Comparison of ENCODE assay signal across 9 cellular contexts in the genomic region with DNA sequence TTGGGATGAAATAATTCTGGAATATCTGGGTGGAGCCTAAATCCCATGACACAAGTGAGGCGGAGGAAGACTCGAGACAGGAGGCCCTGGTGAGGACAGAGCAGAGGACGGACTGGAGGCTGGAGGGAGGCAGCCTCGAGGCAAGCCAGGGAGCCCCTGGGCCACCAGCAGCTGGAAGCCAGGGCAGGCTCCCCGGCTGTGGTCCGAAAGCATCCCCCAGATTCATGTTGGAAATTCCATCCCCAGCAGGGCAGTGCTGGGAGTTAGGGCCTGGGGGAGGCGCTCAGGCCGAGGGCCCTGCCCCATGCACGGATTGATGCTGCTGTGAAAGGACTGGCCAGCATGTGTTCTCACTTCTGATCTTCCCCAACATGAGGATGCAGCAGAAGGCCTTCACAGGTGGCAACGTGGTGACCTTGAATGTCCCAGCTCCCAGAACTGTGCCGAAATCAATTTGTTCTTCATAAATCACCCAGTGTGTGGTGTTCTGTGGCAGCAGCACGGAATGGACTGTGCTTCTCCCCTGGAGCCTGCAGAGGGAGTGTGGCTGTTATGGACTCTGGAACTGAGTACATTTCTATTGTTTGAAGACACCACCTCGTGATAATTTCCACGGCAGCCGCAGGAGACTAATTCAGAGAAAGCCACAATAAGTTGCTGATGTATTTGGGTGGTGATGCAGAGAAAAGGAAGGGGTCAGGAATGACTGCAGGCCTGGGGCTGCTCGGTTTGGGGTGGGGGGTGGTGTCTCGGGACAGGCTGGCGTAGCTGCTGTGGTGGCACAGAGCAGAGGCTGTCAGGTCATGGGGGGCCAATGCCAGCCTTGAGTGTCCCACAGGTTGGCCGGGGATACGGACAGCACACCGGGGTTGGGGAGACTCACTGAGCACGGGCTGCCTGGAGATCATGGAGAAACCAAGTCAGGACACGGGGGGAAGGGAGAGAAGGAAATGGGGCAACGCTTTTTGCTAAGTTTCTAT. TPM values are rescaled to one million over a fixed set of nuclear protein-coding genes. Genes with fewer than 3 reads are reported as not detected.
DNase-seq lines count a peak whose midpoint lies in the region; ATAC-seq and TF ChIP-seq lines count a peak whose summit lies in the region.
"Had no signal": no experiment of that assay in that cellular context is flagged by ENCODE, and none has a peak within 500 bp of the region (broad histone marks: within the 10 kb centered on the region; RNA-seq: fewer than 3 reads in every experiment).

No MANE protein-coding gene starts in this region.

- H3K4me1 ChIP-seq in PC-3 (ENCODE audit: insufficient read depth, low read length) (0 out of 2 replicates have a peak, but pooled peaks cover 7% of the 10 kb centered on the region), suprapubic skin (peaks cover 11% of the 10 kb centered on the region)

- H3K27ac ChIP-seq in PC-3 (ENCODE audit: low read length) (no peak overlapping the region), suprapubic skin (no peak overlapping the region)

- no peak overlapping the region for H3K4me2 ChIP-seq in PC-3 (ENCODE audit: low read length)

- H3K36me3 Mint-ChIP-seq in activated CD4-positive, alpha-beta T cell treated with anti-CD3 and anti-CD28 coated beads, Interleukin-2, amount 10 ng/mL, durations not matched to agents 24 days and 14 days (ENCODE audit: low read depth): peaks cover 45% of the 10 kb centered on the region

- H3K9me3 Mint-ChIP-seq in activated CD4-positive, alpha-beta T cell treated with anti-CD3 and anti-CD28 coated beads, Interleukin-2, amount 10 ng/mL, durations not matched to agents 24 days and 14 days: no peaks in the 10 kb centered on the region

- no peak overlapping the region for H2AFZ ChIP-seq in PC-3 (ENCODE audit: low read length)

- POLR2A ChIA-PET in PC-3 (lab: Charles Lee; ENCODE audit: unreplicated experiment): no interaction called here

- intact Hi-C loops in activated CD4-positive, alpha-beta T cell treated with anti-CD3 and anti-CD28 coated beads, Interleukin-2, amount 10 ng/mL, durations not matched to agents 24 days and 14 days (cut with micrococcal nuclease): no loop called here
- intact Hi-C loops in PC-3 (cut with micrococcal nuclease): no loop called here
- intact Hi-C loops in sciatic nerve (cut with DNase I): loop anchor here (5.0 kb wide), 1 partner anchor 60 kb away; no protein-coding TSS in a partner anchor

- H3K27me3 ChIP-seq in PC-3 (ENCODE audit: low read length) (no peaks in the 10 kb centered on the region), suprapubic skin (no peaks in the 10 kb centered on the region)

- peak; percentile 58 for DNase-seq in activated CD4-positive, alpha-beta T cell treated with anti-CD3 and anti-CD28 coated beads, Interleukin-2, amount 10 ng/mL, durations not matched to agents 24 days and 14 days
- no peak for DNase-seq in activated CD4-positive, alpha-beta T cell treated with anti-CD3 and anti-CD28 coated beads for 1 hour
- DNase-seq in PC-3: peak; percentile 23
- no peak for DNase-seq in epithelial cell of proximal tubule (ENCODE audit: low read depth)
- peak; percentile 55 for DNase-seq in sciatic nerve (ENCODE audit: low spot score)
- DNase-seq in NCI-H2107 treated with DMSO at 0.1 percent for 48 hours (lab: John Stamatoyannopoulos, UW; ENCODE audit: unreplicated experiment): no peak
- no peak for DNase-seq in suprapubic skin (ENCODE audit: low spot score in 2 of 2)
- DNase-seq: KBM-7 had no signal

- TF ChIP-seq CTCF in PC-3 (conservative IDR thresholded peaks at IDR 0.05; ENCODE audit: low read depth, low read length) (peak; percentile 43), epithelial cell of proximal tubule (conservative IDR thresholded peaks at IDR 0.05; ENCODE audit: low read depth, low read length) (peak; percentile 40), suprapubic skin (IDR thresholded peaks at IDR 0.05) (no peak)

- H3K79me2 ChIP-seq in PC-3 (ENCODE audit: low read length): no peaks in the 10 kb centered on the region

- no peaks in the 10 kb centered on the region for H3K27me3 Mint-ChIP-seq in activated CD4-positive, alpha-beta T cell treated with anti-CD3 and anti-CD28 coated beads, Interleukin-2, amount 10 ng/mL, durations not matched to agents 24 days and 14 days

- ATAC-seq in PC-3 (peak; percentile 46), sciatic nerve (peak; percentile 43), HG03196 (IDR thresholded peaks at IDR 0.05; ENCODE audit: unreplicated experiment) (no peak)

- no TSS peak for BruUV-seq in PC-3 (replicated peaks; lab: Mats Ljungman, UMichigan)

- 87% methylated on average over 24 of the region's 24 CpGs for WGBS in suprapubic skin

- peak overlapping the region; percentile 43 for H3K27ac Mint-ChIP-seq in activated CD4-positive, alpha-beta T cell treated with anti-CD3 and anti-CD28 coated beads, Interleukin-2, amount 10 ng/mL, durations not matched to agents 24 days and 14 days

- H4K20me1 ChIP-seq in PC-3 (ENCODE audit: low read length): 0 out of 2 replicates have a peak, but pooled peaks cover 3% of the 10 kb centered on the region

- TF ChIP-seq POLR2A in suprapubic skin (IDR thresholded peaks at IDR 0.05): no peak

- no peak for TF ChIP-seq EP300 in suprapubic skin (IDR thresholded peaks at IDR 0.05)

- no peaks in the 10 kb centered on the region; the same call in 1 of the 2 replicates for H3K36me3 ChIP-seq in PC-3 (ENCODE audit: low read depth, low read length)
- peaks cover 72% of the 10 kb centered on the region for H3K36me3 ChIP-seq in suprapubic skin

- H3K9ac ChIP-seq in PC-3 (ENCODE audit: low read length): no peak overlapping the region

- H3K4me3 Mint-ChIP-seq in activated CD4-positive, alpha-beta T cell treated with anti-CD3 and anti-CD28 coated beads, Interleukin-2, amount 10 ng/mL, durations not matched to agents 24 days and 14 days: no peak overlapping the region

- H3K4me1 Mint-ChIP-seq in activated CD4-positive, alpha-beta T cell treated with anti-CD3 and anti-CD28 coated beads, Interleukin-2, amount 10 ng/mL, durations not matched to agents 24 days and 14 days: peaks cover 4% of the 10 kb centered on the region

- H3K9me2 ChIP-seq in PC-3 (replicated peaks; ENCODE audit: low read length): no peaks in the 10 kb centered on the region

- no peaks in the 10 kb centered on the region for H3F3A ChIP-seq in PC-3 (ENCODE audit: low read length, unreplicated experiment)

- H3K9me3 ChIP-seq in PC-3 (ENCODE audit: low read length) (no peaks in the 10 kb centered on the region), suprapubic skin (no peaks in the 10 kb centered on the region)

- CTCF ChIA-PET in PC-3 (lab: Charles Lee): no interaction called here

- no peak overlapping the region for H3K4me3 ChIP-seq in PC-3 (ENCODE audit: low read length)
- H3K4me3 ChIP-seq in epithelial cell of proximal tubule (ENCODE audit: low read depth, low read length): no peak overlapping the region
- H3K4me3 ChIP-seq in suprapubic skin: no peak overlapping the region

RNA-seq across cellular contexts. Expression of a gene that starts 56.9 kb away (rescaled TPM):
- total RNA-seq in activated CD4-positive, alpha-beta T cell treated with anti-CD3 and anti-CD28 coated beads, Interleukin-2, amount 10 ng/mL, durations not matched to agents 24 days and 14 days: 32.1 and 34.5 TPM in 2 replicates
- 31.5 and 49.5 TPM in 2 replicates for total RNA-seq in PC-3 (2014; rRNA removed)
- 34.6 and 35.2 TPM in 2 replicates for total RNA-seq in epithelial cell of proximal tubule
- total RNA-seq in sciatic nerve: 50.3 TPM
- 100 to 1,000 TPM in 1 of 4 donors, 10 to 100 TPM in 3; 59.7 to 152 (median 71.2) TPM for total RNA-seq in suprapubic skin

Comparison
In these comparisons a context has a peak if more than half of its experiments do, and no peak if none do; other contexts are left out.
1. DNase-seq: peak in activated CD4-positive, alpha-beta T cell treated with anti-CD3 and anti-CD28 coated beads, Interleukin-2, amount 10 ng/mL, durations not matched to agents 24 days and 14 days (single experiment), PC-3 (single experiment) and sciatic nerve (single experiment); none in activated CD4-positive, alpha-beta T cell treated with anti-CD3 and anti-CD28 coated beads for 1 hour (single experiment), epithelial cell of proximal tubule (single experiment), NCI-H2107 treated with DMSO at 0.1 percent for 48 hours (single experiment) and suprapubic skin (0 of 2).
2. CTCF ChIP-seq: peak in PC-3 (single experiment) and epithelial cell of proximal tubule (single experiment); none in suprapubic skin (0 of 2).